Comparison of ENCODE assay signal across 23 cellular contexts in the genomic region with DNA sequence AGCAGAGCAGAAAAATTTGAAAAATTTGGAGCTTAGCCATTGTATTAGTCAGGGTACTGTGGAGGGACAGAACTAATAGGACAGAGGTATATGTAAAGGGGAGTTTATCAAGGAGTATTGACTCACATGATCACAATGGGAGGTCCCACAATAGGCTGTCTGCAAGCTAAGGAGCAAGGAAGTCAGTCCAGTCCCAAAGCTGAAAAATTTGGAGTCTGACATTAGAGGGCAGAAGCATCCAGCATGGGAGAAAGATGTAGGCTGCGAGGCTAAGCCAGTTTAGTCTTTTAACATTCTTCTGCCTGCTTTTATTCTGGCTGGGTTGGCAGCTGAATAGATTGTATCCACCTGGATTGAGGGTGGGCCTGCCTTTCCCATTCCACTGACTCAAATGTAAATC.
"Had no signal": no experiment of that assay in that cellular context is flagged by ENCODE, and none has a peak within 500 bp of the region (broad histone marks: within the 10 kb centered on the region; RNA-seq: fewer than 3 reads in every experiment).

No MANE protein-coding gene starts in this region.

- H3K9me3 ChIP-seq: gastroesophageal sphincter, heart left ventricle, neutrophil, pancreas, psoas muscle, right atrium auricular region, thoracic aorta, upper lobe of left lung had no signal

- H3K27me3 ChIP-seq: gastroesophageal sphincter, neutrophil, right atrium auricular region, upper lobe of left lung had no signal

- H3K4me1 ChIP-seq: gastroesophageal sphincter, heart left ventricle, pancreas, psoas muscle, right atrium auricular region, upper lobe of left lung had no signal

- ATAC-seq: activated naive CD8-positive, alpha-beta T cell treated with anti-CD3 and anti-CD28 coated beads, Interleukin-2, amount 50 U/mL, for 24 hours; activated T-cell treated with anti-CD3 and anti-CD28 coated beads, Interleukin-2, amount 50 U/mL, for 72 hours; esophagus mucosa; gastroesophageal sphincter; heart left ventricle; left colon; natural killer cell treated with Interleukin-12 subunit alpha and Interleukin-12 subunit beta and Interleukin-15 and Interleukin-18, amount 100 ng/mL, for 72 hours; pancreas; psoas muscle had no signal

- DNase-seq: activated CD4-positive, alpha-beta memory T cell treated with anti-CD3 and anti-CD28 coated beads for 36 hours; activated CD4-positive, alpha-beta T cell treated with anti-CD3 and anti-CD28 coated beads for 48 hours; activated effector memory CD4-positive, alpha-beta T cell treated with Interleukin-2 at 50 U/mL for 16 hours; activated naive CD4-positive, alpha-beta T cell treated with anti-CD3 and anti-CD28 coated beads for 36 hours; activated naive CD8-positive, alpha-beta T cell treated with anti-CD3 and anti-CD28 coated beads, Interleukin-2, amount 50 U/mL, for 24 hours; activated T-cell treated with anti-CD3 and anti-CD28 coated beads, Interleukin-2, amount 50 U/mL, for 72 hours; anterior cingulate cortex; caudate nucleus; effector memory CD4-positive, alpha-beta T cell; heart left ventricle; left colon; pancreas; psoas muscle; stimulated activated CD4-positive, alpha-beta T cell treated with anti-CD3 and anti-CD28 coated beads, Interleukin-4, amount 100 ng/mL, for 24 hours; stimulated activated naive CD4-positive, alpha-beta T cell treated with Interleukin-2 at 50 U/mL for 16 hours; T-helper 9 cell; upper lobe of left lung had no signal

- H3K36me3 ChIP-seq: gastroesophageal sphincter, heart left ventricle, neutrophil, pancreas, right atrium auricular region, thoracic aorta, upper lobe of left lung had no signal

- H3K4me3 ChIP-seq: gastroesophageal sphincter, heart left ventricle, pancreas, psoas muscle, right atrium auricular region, thoracic aorta, upper lobe of left lung had no signal
